ENCODE assay signal across 1 cellular context in the genomic region with DNA sequence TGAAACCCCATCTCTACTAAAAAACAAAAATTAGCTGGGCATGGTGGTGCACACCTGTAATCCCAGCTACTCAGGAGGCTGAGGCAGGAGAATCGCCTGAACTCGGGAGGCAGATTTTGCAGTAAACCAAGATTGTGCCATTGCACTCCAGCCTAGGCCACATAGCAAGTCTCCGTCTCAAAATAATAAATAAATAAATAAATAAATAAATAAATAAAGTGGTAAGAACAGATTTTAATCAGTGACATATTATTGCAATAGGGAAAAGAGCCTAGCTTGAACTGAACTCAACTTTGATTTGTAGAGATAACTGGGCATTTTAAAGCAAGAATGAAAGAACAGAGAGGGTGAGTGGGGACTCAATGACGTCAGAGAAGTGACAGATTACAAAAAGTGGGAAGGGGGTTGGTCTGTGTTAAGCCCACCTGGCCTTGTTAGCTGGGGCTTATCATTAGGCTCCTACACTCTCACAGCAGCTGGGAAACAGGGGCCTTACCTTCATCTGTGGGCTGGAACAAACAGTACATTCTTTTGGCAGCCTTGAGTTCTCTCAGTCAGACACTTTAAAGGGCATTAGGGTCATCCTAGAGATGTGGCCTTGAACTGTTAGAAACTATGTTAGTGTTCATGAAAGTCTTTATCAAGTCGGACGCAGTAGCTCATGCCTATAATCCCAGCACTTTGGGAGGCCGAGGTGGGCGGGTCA.
TF ChIP-seq lines count a peak whose summit lies in the region.

No MANE protein-coding gene starts in this region.

TF ChIP-seq in K562, 482 proteins besides CTCF, POLR2A, EP300 and RAD21:
- no peak for TF ChIP-seq ATF1 (CRISPR knock-in tag; IDR thresholded peaks at IDR 0.05)
- peak; percentile 70 for TF ChIP-seq ATF1 (tag; IDR thresholded peaks at IDR 0.05)
- TF ChIP-seq TBP (optimal IDR thresholded peaks at IDR 0.05; ENCODE audit: low read depth, low read length) = peak; percentile 90
- TF ChIP-seq BCOR (IDR thresholded peaks at IDR 0.05) = 0 out of 2 replicates have a peak, but pooled peaks have one; percentile 28
- TF ChIP-seq CBFA2T3 (IDR thresholded peaks at IDR 0.05) = peak; percentile 39
- TF ChIP-seq NR2F6 (CRISPR knock-in tag; IDR thresholded peaks at IDR 0.05) = no peak
- TF ChIP-seq ATF7 (IDR thresholded peaks at IDR 0.05) = peak; percentile 77
- TF ChIP-seq KLF1 (tag; IDR thresholded peaks at IDR 0.05) = no peak
- no peak for TF ChIP-seq GABPA (tag; conservative IDR thresholded peaks at IDR 0.05; ENCODE audit: low read depth)
- TF ChIP-seq HDAC2 (IDR thresholded peaks at IDR 0.05) = peak; percentile 20; the same call in 1 of the 2 replicates
- no peak for TF ChIP-seq THRAP3 (IDR thresholded peaks at IDR 0.05; ENCODE audit: borderline replicate concordance)
- no peak for TF ChIP-seq NCOR1 (IDR thresholded peaks at IDR 0.05)
- peak; percentile 86 for TF ChIP-seq ESRRA (IDR thresholded peaks at IDR 0.05; ENCODE audit: borderline replicate concordance, low read depth)
- TF ChIP-seq SP1 (CRISPR knock-in tag; IDR thresholded peaks at IDR 0.05) = 0 out of 2 replicates have a peak, but pooled peaks have one; percentile 21
- TF ChIP-seq, protein P1, sequence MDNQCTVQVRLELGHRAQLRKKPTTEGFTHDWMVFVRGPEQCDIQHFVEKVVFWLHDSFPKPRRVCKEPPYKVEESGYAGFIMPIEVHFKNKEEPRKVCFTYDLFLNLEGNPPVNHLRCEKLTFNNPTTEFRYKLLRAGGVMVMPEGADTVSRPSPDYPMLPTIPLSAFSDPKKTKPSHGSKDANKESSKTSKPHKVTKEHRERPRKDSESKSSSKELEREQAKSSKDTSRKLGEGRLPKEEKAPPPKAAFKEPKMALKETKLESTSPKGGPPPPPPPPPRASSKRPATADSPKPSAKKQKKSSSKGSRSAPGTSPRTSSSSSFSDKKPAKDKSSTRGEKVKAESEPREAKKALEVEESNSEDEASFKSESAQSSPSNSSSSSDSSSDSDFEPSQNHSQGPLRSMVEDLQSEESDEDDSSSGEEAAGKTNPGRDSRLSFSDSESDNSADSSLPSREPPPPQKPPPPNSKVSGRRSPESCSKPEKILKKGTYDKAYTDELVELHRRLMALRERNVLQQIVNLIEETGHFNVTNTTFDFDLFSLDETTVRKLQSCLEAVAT (IDR thresholded peaks at IDR 0.05) = no peak
- no peak for TF ChIP-seq ILF3 (IDR thresholded peaks at IDR 0.05; ENCODE audit: borderline replicate concordance)
- TF ChIP-seq TAF9B (IDR thresholded peaks at IDR 0.05; ENCODE audit: partially characterized antibody) = no peak
- TF ChIP-seq, protein P2, sequence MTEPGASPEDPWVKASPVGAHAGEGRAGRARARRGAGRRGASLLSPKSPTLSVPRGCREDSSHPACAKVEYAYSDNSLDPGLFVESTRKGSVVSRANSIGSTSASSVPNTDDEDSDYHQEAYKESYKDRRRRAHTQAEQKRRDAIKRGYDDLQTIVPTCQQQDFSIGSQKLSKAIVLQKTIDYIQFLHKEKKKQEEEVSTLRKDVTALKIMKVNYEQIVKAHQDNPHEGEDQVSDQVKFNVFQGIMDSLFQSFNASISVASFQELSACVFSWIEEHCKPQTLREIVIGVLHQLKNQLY (CRISPR knock-in tag; conservative IDR thresholded peaks at IDR 0.05) = 0 out of 4 replicates have a peak, but pooled peaks of 1 of the 2 experiments have one; percentile 41
- TF ChIP-seq ZNF583 (CRISPR knock-in tag; IDR thresholded peaks at IDR 0.05) = no peak
- TF ChIP-seq ZNF561 (CRISPR knock-in tag; conservative IDR thresholded peaks at IDR 0.05) = no peak
- no peak for TF ChIP-seq PTRF (tag; IDR thresholded peaks at IDR 0.05)
- no peak for TF ChIP-seq NUFIP1 (IDR thresholded peaks at IDR 0.05; ENCODE audit: partially characterized antibody)
- TF ChIP-seq POLR2B (IDR thresholded peaks at IDR 0.05; ENCODE audit: low read depth, partially characterized antibody) = no peak
- TF ChIP-seq, protein P3, sequence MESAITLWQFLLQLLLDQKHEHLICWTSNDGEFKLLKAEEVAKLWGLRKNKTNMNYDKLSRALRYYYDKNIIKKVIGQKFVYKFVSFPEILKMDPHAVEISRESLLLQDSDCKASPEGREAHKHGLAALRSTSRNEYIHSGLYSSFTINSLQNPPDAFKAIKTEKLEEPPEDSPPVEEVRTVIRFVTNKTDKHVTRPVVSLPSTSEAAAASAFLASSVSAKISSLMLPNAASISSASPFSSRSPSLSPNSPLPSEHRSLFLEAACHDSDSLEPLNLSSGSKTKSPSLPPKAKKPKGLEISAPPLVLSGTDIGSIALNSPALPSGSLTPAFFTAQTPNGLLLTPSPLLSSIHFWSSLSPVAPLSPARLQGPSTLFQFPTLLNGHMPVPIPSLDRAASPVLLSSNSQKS (CRISPR knock-in tag; IDR thresholded peaks at IDR 0.05) = no peak
- TF ChIP-seq HNRNPH1 (optimal IDR thresholded peaks at IDR 0.05; ENCODE audit: low read depth, low read length) = no peak
- TF ChIP-seq, protein P4, sequence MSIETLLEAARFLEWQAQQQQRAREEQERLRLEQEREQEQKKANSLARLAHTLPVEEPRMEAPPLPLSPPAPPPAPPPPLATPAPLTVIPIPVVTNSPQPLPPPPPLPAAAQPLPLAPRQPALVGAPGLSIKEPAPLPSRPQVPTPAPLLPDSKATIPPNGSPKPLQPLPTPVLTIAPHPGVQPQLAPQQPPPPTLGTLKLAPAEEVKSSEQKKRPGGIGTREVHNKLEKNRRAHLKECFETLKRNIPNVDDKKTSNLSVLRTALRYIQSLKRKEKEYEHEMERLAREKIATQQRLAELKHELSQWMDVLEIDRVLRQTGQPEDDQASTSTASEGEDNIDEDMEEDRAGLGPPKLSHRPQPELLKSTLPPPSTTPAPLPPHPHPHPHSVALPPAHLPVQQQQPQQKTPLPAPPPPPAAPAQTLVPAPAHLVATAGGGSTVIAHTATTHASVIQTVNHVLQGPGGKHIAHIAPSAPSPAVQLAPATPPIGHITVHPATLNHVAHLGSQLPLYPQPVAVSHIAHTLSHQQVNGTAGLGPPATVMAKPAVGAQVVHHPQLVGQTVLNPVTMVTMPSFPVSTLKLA (conservative IDR thresholded peaks at IDR 0.05) = no peak
- no peak for TF ChIP-seq COPS2 (conservative IDR thresholded peaks at IDR 0.05)
- TF ChIP-seq, protein P5, sequence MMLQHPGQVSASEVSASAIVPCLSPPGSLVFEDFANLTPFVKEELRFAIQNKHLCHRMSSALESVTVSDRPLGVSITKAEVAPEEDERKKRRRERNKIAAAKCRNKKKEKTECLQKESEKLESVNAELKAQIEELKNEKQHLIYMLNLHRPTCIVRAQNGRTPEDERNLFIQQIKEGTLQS (IDR thresholded peaks at IDR 0.05) = peak; percentile 64
- TF ChIP-seq, protein P5 (CRISPR knock-in tag; conservative IDR thresholded peaks at IDR 0.05) = no peak
- TF ChIP-seq E2F3 (CRISPR knock-in tag; IDR thresholded peaks at IDR 0.05) = no peak
- TF ChIP-seq, protein P6, sequence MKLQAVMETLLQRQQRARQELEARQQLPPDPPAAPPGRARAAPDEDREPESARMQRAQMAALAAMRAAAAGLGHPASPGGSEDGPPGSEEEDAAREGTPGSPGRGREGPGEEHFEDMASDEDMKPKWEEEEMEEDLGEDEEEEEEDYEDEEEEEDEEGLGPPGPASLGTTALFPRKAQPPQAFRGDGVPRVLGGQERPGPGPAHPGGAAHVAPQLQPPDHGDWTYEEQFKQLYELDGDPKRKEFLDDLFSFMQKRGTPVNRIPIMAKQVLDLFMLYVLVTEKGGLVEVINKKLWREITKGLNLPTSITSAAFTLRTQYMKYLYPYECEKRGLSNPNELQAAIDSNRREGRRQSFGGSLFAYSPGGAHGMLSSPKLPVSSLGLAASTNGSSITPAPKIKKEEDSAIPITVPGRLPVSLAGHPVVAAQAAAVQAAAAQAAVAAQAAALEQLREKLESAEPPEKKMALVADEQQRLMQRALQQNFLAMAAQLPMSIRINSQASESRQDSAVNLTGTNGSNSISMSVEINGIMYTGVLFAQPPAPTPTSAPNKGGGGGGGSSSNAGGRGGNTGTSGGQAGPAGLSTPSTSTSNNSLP (IDR thresholded peaks at IDR 0.05; ENCODE audit: borderline replicate concordance, low read depth, low read length) = no peak
- no peak for TF ChIP-seq BACH1 (tag; IDR thresholded peaks at IDR 0.05)
- no peak for TF ChIP-seq LCOR (CRISPR knock-in tag; IDR thresholded peaks at IDR 0.05)
- no peak for TF ChIP-seq SMARCA5 (IDR thresholded peaks at IDR 0.05)
- TF ChIP-seq SLC30A9 (CRISPR knock-in tag; IDR thresholded peaks at IDR 0.05) = no peak
- TF ChIP-seq, protein P7, sequence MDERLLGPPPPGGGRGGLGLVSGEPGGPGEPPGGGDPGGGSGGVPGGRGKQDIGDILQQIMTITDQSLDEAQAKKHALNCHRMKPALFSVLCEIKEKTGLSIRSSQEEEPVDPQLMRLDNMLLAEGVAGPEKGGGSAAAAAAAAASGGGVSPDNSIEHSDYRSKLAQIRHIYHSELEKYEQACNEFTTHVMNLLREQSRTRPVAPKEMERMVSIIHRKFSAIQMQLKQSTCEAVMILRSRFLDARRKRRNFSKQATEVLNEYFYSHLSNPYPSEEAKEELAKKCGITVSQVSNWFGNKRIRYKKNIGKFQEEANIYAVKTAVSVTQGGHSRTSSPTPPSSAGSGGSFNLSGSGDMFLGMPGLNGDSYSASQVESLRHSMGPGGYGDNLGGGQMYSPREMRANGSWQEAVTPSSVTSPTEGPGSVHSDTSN (CRISPR knock-in tag; IDR thresholded peaks at IDR 0.05; ENCODE audit: low read depth) = no peak
- TF ChIP-seq, protein P7 (tag; conservative IDR thresholded peaks at IDR 0.05; ENCODE audit: low read depth) = no peak
- peak; percentile 42; the same call in 1 of the 2 replicates for TF ChIP-seq DPF2 (IDR thresholded peaks at IDR 0.05)
- no peak for TF ChIP-seq SMAD4 (CRISPR knock-in tag; conservative IDR thresholded peaks at IDR 0.05)
- TF ChIP-seq EGR1 (conservative IDR thresholded peaks at IDR 0.05) = peak; percentile 29; the same call in 1 of the 2 replicates
- no peak for TF ChIP-seq XRCC3 (IDR thresholded peaks at IDR 0.05)
- peak in 1 of 2 experiments; percentile 41; a peak in 2 of 4 replicates for TF ChIP-seq KDM1A (IDR thresholded peaks at IDR 0.05)
- TF ChIP-seq, protein P8, sequence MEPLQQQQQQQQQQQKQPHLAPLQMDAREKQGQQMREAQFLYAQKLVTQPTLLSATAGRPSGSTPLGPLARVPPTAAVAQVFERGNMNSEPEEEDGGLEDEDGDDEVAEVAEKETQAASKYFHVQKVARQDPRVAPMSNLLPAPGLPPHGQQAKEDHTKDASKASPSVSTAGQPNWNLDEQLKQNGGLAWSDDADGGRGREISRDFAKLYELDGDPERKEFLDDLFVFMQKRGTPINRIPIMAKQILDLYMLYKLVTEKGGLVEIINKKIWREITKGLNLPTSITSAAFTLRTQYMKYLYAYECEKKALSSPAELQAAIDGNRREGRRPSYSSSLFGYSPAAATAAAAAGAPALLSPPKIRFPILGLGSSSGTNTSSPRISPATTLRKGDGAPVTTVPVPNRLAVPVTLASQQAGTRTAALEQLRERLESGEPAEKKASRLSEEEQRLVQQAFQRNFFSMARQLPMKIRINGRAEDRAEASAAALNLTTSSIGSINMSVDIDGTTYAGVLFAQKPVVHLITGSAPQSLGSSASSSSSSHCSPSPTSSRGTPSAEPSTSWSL (CRISPR knock-in tag; IDR thresholded peaks at IDR 0.05; ENCODE audit: borderline replicate concordance) = no peak
- no peak for TF ChIP-seq FOXK1 (CRISPR knock-in tag; IDR thresholded peaks at IDR 0.05; ENCODE audit: borderline replicate concordance)
- TF ChIP-seq RFX5 (IDR thresholded peaks at IDR 0.05; ENCODE audit: low read depth, low read length) = no peak
- TF ChIP-seq TRIM24 (IDR thresholded peaks at IDR 0.05) = 0 out of 4 replicates have a peak, but pooled peaks of 1 of the 2 experiments have one; percentile 10
- no peak for TF ChIP-seq ZNF766 (CRISPR knock-in tag; conservative IDR thresholded peaks at IDR 0.05)
- TF ChIP-seq ZEB2 (IDR thresholded peaks at IDR 0.05) = no peak
